ENCODE assay signal across 8 cellular contexts in the genomic region with DNA sequence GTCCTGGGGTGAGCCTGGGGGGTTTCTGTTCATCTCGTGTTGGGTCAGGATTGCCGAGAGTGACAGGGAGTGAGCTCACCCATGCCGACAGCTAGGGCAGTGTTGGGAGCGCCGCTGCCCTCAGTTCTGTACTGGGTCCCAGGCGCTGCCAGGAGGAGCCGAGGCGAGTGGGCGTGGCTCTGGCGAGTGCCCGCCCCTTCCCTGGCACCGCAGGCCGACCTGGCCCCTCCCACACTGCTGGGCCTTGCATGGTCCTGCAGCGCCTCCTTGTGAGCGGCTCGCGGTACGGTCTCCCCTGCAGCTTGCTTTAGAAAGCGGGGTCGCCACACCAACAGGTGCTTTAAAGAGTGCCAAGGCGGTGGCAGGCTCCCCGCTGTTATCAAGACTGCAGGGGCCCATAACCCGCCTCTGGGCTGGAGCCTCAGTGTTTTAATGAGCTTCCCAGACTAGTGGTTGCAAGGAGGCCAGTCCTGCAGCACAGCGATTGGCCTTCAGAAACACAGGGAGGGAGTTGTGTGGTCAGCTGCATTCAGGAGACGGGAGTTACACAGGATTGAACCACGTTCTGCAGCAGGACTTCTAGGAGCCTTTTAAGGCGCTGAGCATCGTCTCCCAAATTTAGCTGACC.
DNase-seq lines count a peak whose midpoint lies in the region; ATAC-seq and TF ChIP-seq lines count a peak whose summit lies in the region.
"Not testable (repeated sequence)": the region's sequence is repeated elsewhere in the genome, so short reads cannot be mapped to it uniquely, and the experiment has no call there.

No MANE protein-coding gene starts in this region.

- peak overlapping the region; percentile 45 for H3K4me2 ChIP-seq in DOHH2 (ENCODE audit: low read length)
- peak overlapping the region; percentile 71 for H3K4me2 ChIP-seq in GM23338
- H3K4me2 ChIP-seq in PC-9 = peak overlapping the region; percentile 63

- not testable (repeated sequence) for H4K20me1 ChIP-seq in DOHH2 (ENCODE audit: control insufficient read depth, insufficient read depth, low read depth, low read length); GM23338 (replicated peaks; ENCODE audit: insufficient read depth); PC-9 (ENCODE audit: insufficient read depth)

- H3K9me3 Mint-ChIP-seq in GM23338; activated T-cell treated with anti-CD3 and anti-CD28 coated beads, Interleukin-2, amount 50 U/mL, for 24 hours; naive thymus-derived CD4-positive, alpha-beta T cell: not testable (repeated sequence)

- not testable (repeated sequence) for H3K27ac ChIP-seq in DOHH2 (ENCODE audit: low read depth, low read length); GM23338 (ENCODE audit: low read depth); PC-9; naive thymus-derived CD4-positive, alpha-beta T cell (ENCODE audit: low read depth, low read length)
- H3K27ac ChIP-seq in esophagus muscularis mucosa (replicated peaks in 1 of 4) = peak overlapping the region; percentile 46 to 56 (median 51)

- peak; percentile 98 for ATAC-seq in GM23338
- peak; percentile 100 for ATAC-seq in naive thymus-derived CD4-positive, alpha-beta T cell

- H3K79me2 ChIP-seq in DOHH2 (ENCODE audit: control insufficient read depth, low read length); GM23338 (replicated peaks; ENCODE audit: insufficient read depth); PC-9 (ENCODE audit: low read depth): not testable (repeated sequence)

- not testable (repeated sequence) for BruUV-seq in PC-9 (replicated peaks; lab: Mats Ljungman, UMichigan)

- H3K27ac Mint-ChIP-seq in GM23338; activated T-cell treated with anti-CD3 and anti-CD28 coated beads, Interleukin-2, amount 50 U/mL, for 24 hours: not testable (repeated sequence)
- peak overlapping the region in 3 of 9 donors; percentile 22 to 43 (median 31) for H3K27ac Mint-ChIP-seq in naive thymus-derived CD4-positive, alpha-beta T cell

- not testable (repeated sequence) for H2AFZ ChIP-seq in GM23338, PC-9

- H3K9me3 ChIP-seq in DOHH2 (ENCODE audit: control insufficient read depth, insufficient read depth, low read length); PC-9 (ENCODE audit: insufficient read depth, low read depth); esophagus muscularis mucosa; naive thymus-derived CD4-positive, alpha-beta T cell (ENCODE audit: control insufficient read depth in 2 of 3, low read length in 3 of 3): not testable (repeated sequence)

- not testable (repeated sequence) for H3K27me3 ChIP-seq in DOHH2 (ENCODE audit: control insufficient read depth, low read length); GM23338 (ENCODE audit: insufficient read depth); PC-9 (ENCODE audit: insufficient read depth, low read depth); esophagus muscularis mucosa; naive thymus-derived CD4-positive, alpha-beta T cell (ENCODE audit: control insufficient read depth in 2 of 2, insufficient read depth in 2 of 2, low read length in 2 of 2)

- not testable (repeated sequence) for H3K36me3 ChIP-seq in DOHH2 (ENCODE audit: control insufficient read depth, low read length); GM23338 (ENCODE audit: insufficient read depth); PC-9 (ENCODE audit: low read depth); esophagus muscularis mucosa; naive thymus-derived CD4-positive, alpha-beta T cell (ENCODE audit: control insufficient read depth in 2 of 3, insufficient read depth in 3 of 3, low read length in 3 of 3)

- CTCF ChIA-PET in PC-9 (lab: Charles Lee) = interaction anchor here (0.7 to 0.8 kb wide), 2 partner anchors 10 to 14 kb away, joined by 3 to 4 read pairs; no protein-coding TSS in a partner anchor
- CTCF ChIA-PET in naive thymus-derived CD4-positive, alpha-beta T cell (lab: Charles Lee) = interaction anchor here (1.1 kb wide), 1 partner anchor 113 kb away, joined by 3 read pairs; no protein-coding TSS in a partner anchor

- intact Hi-C loops in PC-9 (cut with micrococcal nuclease; ENCODE audit: unreplicated experiment) = loop anchor here (1.0 to 5.0 kb wide), 3 partner anchors 134 to 638 kb away; no protein-coding TSS in a partner anchor
- intact Hi-C loops in esophagus muscularis mucosa (cut with DNase I) = loop anchor here (5.0 kb wide), 1 partner anchor 134 kb away; no protein-coding TSS in a partner anchor
- intact Hi-C loops in naive thymus-derived CD4-positive, alpha-beta T cell (cut with micrococcal nuclease) = loop anchor here (1.0 to 5.0 kb wide), 6 partner anchors 42 to 638 kb away; no protein-coding TSS in a partner anchor

- POLR2A ChIA-PET in PC-9 (lab: Charles Lee; ENCODE audit: unreplicated experiment) = interaction anchor here (0.6 kb wide), 1 partner anchor 445 kb away, joined by 4 read pairs; no protein-coding TSS in a partner anchor
- POLR2A ChIA-PET in naive thymus-derived CD4-positive, alpha-beta T cell (lab: Charles Lee) = interaction anchor here (2.2 kb wide), 1 partner anchor 122 kb away, joined by 5 read pairs; a partner anchor contains a TSS

- H3K4me1 ChIP-seq in DOHH2 (ENCODE audit: control insufficient read depth, low read length); GM23338 (ENCODE audit: insufficient read depth); PC-9 (replicated peaks; ENCODE audit: insufficient read depth); naive thymus-derived CD4-positive, alpha-beta T cell (ENCODE audit: control insufficient read depth in 2 of 2, insufficient read depth in 2 of 2, low read length in 2 of 2): not testable (repeated sequence)
- H3K4me1 ChIP-seq in esophagus muscularis mucosa = peaks cover 10 to 21% (median 17%) of the 10 kb centered on the region in 4 donors

- WGBS in esophagus muscularis mucosa = 5% methylated on average over 16 of the region's 28 CpGs

- H3K4me3 Mint-ChIP-seq in GM23338 = peak overlapping the region; percentile 63
- peak overlapping the region; percentile 23 for H3K4me3 Mint-ChIP-seq in activated T-cell treated with anti-CD3 and anti-CD28 coated beads, Interleukin-2, amount 50 U/mL, for 24 hours
- peak overlapping the region in 9 of 10 donors; percentile 45 to 76 (median 60) for H3K4me3 Mint-ChIP-seq in naive thymus-derived CD4-positive, alpha-beta T cell

- H3K27me3 Mint-ChIP-seq in GM23338 (ENCODE audit: insufficient read depth, low read depth, poor library complexity) = peaks cover 10% of the 10 kb centered on the region
- H3K27me3 Mint-ChIP-seq in activated T-cell treated with anti-CD3 and anti-CD28 coated beads, Interleukin-2, amount 50 U/mL, for 24 hours; naive thymus-derived CD4-positive, alpha-beta T cell: not testable (repeated sequence)

- H3K36me3 Mint-ChIP-seq in GM23338 (ENCODE audit: low read depth); activated T-cell treated with anti-CD3 and anti-CD28 coated beads, Interleukin-2, amount 50 U/mL, for 24 hours (ENCODE audit: low read depth); naive thymus-derived CD4-positive, alpha-beta T cell: not testable (repeated sequence)

- not testable (repeated sequence) for TF ChIP-seq EP300 in esophagus muscularis mucosa (IDR thresholded peaks at IDR 0.05)

- not testable (repeated sequence) for H3F3A ChIP-seq in DOHH2 (ENCODE audit: control insufficient read depth, insufficient read depth); GM23338 (replicated peaks; ENCODE audit: low read depth); PC-9 (ENCODE audit: insufficient read depth, low read depth)

- not testable (repeated sequence) for H3K9me2 ChIP-seq in DOHH2 (replicated peaks; ENCODE audit: control insufficient read depth, low read length); GM23338 (ENCODE audit: insufficient read depth); PC-9 (ENCODE audit: insufficient read depth)

- peak; percentile 69 for TF ChIP-seq CTCF in DOHH2 (IDR thresholded peaks at IDR 0.05; ENCODE audit: low read depth, low read length, poor library complexity, severe bottlenecking)
- peak; percentile 46 to 99; a peak in 3 of 4 replicates for TF ChIP-seq CTCF in GM23338 (conservative IDR thresholded peaks at IDR 0.05; ENCODE audit: low read depth in 2 of 2)
- TF ChIP-seq CTCF in PC-9 (conservative IDR thresholded peaks at IDR 0.05) = peak; percentile 88
- peak; percentile 78 to 96 (median 80) for TF ChIP-seq CTCF in esophagus muscularis mucosa (IDR thresholded peaks at IDR 0.05)

- H3K4me3 ChIP-seq in DOHH2 (ENCODE audit: low read length); naive thymus-derived CD4-positive, alpha-beta T cell (ENCODE audit: low read length): not testable (repeated sequence)
- H3K4me3 ChIP-seq in GM23338 = peak overlapping the region; percentile 34; the same call in 1 of the 2 replicates
- H3K4me3 ChIP-seq in PC-9 = peak overlapping the region; percentile 35; the same call in 1 of the 2 replicates
- H3K4me3 ChIP-seq in esophagus muscularis mucosa = peak overlapping the region; percentile 18 to 42 (median 37)

- DNase-seq in GM23338 (ENCODE audit: low spot score) (peak; percentile 97), KG1 (lab: John Stamatoyannopoulos, UW) (peak; percentile 22), PC-9 (peak; percentile 61 to 92), esophagus muscularis mucosa (ENCODE audit: extremely low spot score) (peak; percentile 94)
- DNase-seq in activated T-cell treated with anti-CD3 and anti-CD28 coated beads, Interleukin-2, amount 50 U/mL, for 24 hours = peak; percentile 94
- DNase-seq in naive thymus-derived CD4-positive, alpha-beta T cell = peak; percentile 84 to 95 (median 91)
- peak; percentile 85 for DNase-seq in stimulated activated CD8-positive, alpha-beta memory T cell treated with anti-CD3 and anti-CD28 coated beads, Interleukin-7, amount 100 ng/mL, for 24 hours (ENCODE audit: low read depth)

- not testable (repeated sequence) for TF ChIP-seq POLR2A in esophagus muscularis mucosa (IDR thresholded peaks at IDR 0.05; ENCODE audit: low read depth)

- not testable (repeated sequence) for H3K4me1 Mint-ChIP-seq in GM23338; activated T-cell treated with anti-CD3 and anti-CD28 coated beads, Interleukin-2, amount 50 U/mL, for 24 hours (ENCODE audit: low read depth); naive thymus-derived CD4-positive, alpha-beta T cell

Comparison
In these comparisons a context has a peak if more than half of its experiments do, and no peak if none do; other contexts are left out.
1. DNase-seq: peak in every context shown above with its lines; median percentile 97 in GM23338; 94 in activated T-cell treated with anti-CD3 and anti-CD28 coated beads, Interleukin-2, amount 50 U/mL, for 24 hours; 94 in esophagus muscularis mucosa; 91 in naive thymus-derived CD4-positive, alpha-beta T cell; 85 in stimulated activated CD8-positive, alpha-beta memory T cell treated with anti-CD3 and anti-CD28 coated beads, Interleukin-7, amount 100 ng/mL, for 24 hours; 76 in PC-9; 22 in KG1.